In the genomic region with DNA sequence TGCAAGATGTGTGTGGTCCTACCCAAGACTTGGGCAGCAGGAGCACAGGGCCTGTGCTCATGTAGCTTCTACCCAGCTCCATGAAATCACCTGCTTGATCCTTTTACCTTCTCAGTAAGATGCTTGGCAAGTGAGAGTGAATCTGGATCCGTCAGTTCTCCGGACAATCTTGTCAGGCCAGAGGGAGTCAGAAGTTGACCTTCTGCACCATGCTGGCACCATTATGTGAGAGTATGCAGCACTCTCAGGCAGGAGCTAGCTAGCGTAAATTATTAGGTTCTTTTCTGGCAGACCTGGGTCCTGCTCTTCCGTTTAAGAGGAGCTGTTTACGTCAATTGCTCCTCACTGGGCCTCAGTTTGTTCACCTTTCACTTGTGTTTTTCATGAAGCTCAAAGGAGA, we compare ENCODE assay signal across 1 cellular context.
TF ChIP-seq lines count a peak whose summit lies in the region.

No MANE protein-coding gene starts in this region.

TF ChIP-seq in HepG2, 621 proteins besides CTCF, POLR2A, EP300 and RAD21:
- TF ChIP-seq ZNF34 (CRISPR knock-in tag; IDR thresholded peaks at IDR 0.05; ENCODE audit: borderline replicate concordance) (no peak), MED1 (CRISPR knock-in tag; IDR thresholded peaks at IDR 0.05) (no peak), IRX3 (CRISPR knock-in tag; IDR thresholded peaks at IDR 0.05; ENCODE audit: borderline replicate concordance, low read depth) (no peak), ZKSCAN1 (IDR thresholded peaks at IDR 0.05; ENCODE audit: low read length) (no peak), RFXANK (CRISPR knock-in tag; IDR thresholded peaks at IDR 0.05) (no peak), ZNF589 (CRISPR knock-in tag; conservative IDR thresholded peaks at IDR 0.05) (no peak), FOSL2 (CRISPR knock-in tag; IDR thresholded peaks at IDR 0.05) (no peak), RARA (CRISPR knock-in tag; IDR thresholded peaks at IDR 0.05) (no peak), ZNF816 (CRISPR knock-in tag; IDR thresholded peaks at IDR 0.05; ENCODE audit: borderline replicate concordance) (no peak)
- TF ChIP-seq, protein P1, sequence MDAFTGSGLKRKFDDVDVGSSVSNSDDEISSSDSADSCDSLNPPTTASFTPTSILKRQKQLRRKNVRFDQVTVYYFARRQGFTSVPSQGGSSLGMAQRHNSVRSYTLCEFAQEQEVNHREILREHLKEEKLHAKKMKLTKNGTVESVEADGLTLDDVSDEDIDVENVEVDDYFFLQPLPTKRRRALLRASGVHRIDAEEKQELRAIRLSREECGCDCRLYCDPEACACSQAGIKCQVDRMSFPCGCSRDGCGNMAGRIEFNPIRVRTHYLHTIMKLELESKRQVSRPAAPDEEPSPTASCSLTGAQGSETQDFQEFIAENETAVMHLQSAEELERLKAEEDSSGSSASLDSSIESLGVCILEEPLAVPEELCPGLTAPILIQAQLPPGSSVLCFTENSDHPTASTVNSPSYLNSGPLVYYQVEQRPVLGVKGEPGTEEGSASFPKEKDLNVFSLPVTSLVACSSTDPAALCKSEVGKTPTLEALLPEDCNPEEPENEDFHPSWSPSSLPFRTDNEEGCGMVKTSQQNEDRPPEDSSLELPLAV (CRISPR knock-in tag; conservative IDR thresholded peaks at IDR 0.05; ENCODE audit: low read depth) = no peak
- TF ChIP-seq, protein P2, sequence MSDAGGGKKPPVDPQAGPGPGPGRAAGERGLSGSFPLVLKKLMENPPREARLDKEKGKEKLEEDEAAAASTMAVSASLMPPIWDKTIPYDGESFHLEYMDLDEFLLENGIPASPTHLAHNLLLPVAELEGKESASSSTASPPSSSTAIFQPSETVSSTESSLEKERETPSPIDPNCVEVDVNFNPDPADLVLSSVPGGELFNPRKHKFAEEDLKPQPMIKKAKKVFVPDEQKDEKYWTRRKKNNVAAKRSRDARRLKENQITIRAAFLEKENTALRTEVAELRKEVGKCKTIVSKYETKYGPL (CRISPR knock-in tag; IDR thresholded peaks at IDR 0.05) = no peak
- TF ChIP-seq, protein P3, sequence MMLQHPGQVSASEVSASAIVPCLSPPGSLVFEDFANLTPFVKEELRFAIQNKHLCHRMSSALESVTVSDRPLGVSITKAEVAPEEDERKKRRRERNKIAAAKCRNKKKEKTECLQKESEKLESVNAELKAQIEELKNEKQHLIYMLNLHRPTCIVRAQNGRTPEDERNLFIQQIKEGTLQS (CRISPR knock-in tag; IDR thresholded peaks at IDR 0.05) = no peak
- TF ChIP-seq, protein P4, sequence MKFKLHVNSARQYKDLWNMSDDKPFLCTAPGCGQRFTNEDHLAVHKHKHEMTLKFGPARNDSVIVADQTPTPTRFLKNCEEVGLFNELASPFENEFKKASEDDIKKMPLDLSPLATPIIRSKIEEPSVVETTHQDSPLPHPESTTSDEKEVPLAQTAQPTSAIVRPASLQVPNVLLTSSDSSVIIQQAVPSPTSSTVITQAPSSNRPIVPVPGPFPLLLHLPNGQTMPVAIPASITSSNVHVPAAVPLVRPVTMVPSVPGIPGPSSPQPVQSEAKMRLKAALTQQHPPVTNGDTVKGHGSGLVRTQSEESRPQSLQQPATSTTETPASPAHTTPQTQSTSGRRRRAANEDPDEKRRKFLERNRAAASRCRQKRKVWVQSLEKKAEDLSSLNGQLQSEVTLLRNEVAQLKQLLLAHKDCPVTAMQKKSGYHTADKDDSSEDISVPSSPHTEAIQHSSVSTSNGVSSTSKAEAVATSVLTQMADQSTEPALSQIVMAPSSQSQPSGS (CRISPR knock-in tag; IDR thresholded peaks at IDR 0.05) = no peak
